ENCODE assay signal across 21 cellular contexts in genomic region chr11:120066738-120067303, GRCh38.
"Had no signal": no experiment of that assay in that cellular context is flagged by ENCODE, and none has a peak within 500 bp of the region (broad histone marks: within the 10 kb centered on the region; RNA-seq: fewer than 3 reads in every experiment).

No MANE protein-coding gene starts in this region.

- H3K4me1 Mint-ChIP-seq: activated CD4-positive, alpha-beta T cell treated with anti-CD3 and anti-CD28 coated beads, Interleukin-2, amount 10 ng/mL, durations not matched to agents 7 days and 5 days; activated CD8-positive, alpha-beta memory T cell treated with anti-CD3 and anti-CD28 coated beads, Interleukin-2, amount 10 ng/mL, durations not matched to agents 7 days and 5 days; central memory CD8-positive, alpha-beta T cell; endodermal cell; naive thymus-derived CD4-positive, alpha-beta T cell; stimulated activated effector memory CD8-positive, alpha-beta T cell treated with anti-CD3 and anti-CD28 coated beads, Interleukin-12 subunit alpha, Interleukin-12 subunit beta, amount 100 ng/mL, for 72 hours had no signal

- H3K4me1 ChIP-seq: lower lobe of right lung, right lobe of liver, tibial nerve had no signal

- H3K9me3 ChIP-seq: breast epithelium, lower lobe of right lung, right lobe of liver, tibial nerve had no signal

- ATAC-seq: activated CD8-positive, alpha-beta memory T cell treated with anti-CD3 and anti-CD28 coated beads, Interleukin-2, amount 10 ng/mL, durations not matched to agents 7 days and 5 days; activated CD8-positive, alpha-beta T cell treated with anti-CD3 and anti-CD28 coated beads for 36 hours; left lobe of liver; lower lobe of right lung; naive thymus-derived CD4-positive, alpha-beta T cell; right lobe of liver; stimulated activated effector memory CD8-positive, alpha-beta T cell treated with anti-CD3 and anti-CD28 coated beads, Interleukin-12 subunit alpha, Interleukin-12 subunit beta, amount 100 ng/mL, for 72 hours; stimulated activated naive CD8-positive, alpha-beta T cell treated with anti-CD3 and anti-CD28 coated beads, Interleukin-15, amount 100 ng/mL, for 72 hours had no signal

- H3K36me3 ChIP-seq: breast epithelium, lower lobe of right lung, right lobe of liver, tibial nerve had no signal

- H3K9me3 Mint-ChIP-seq: activated CD4-positive, alpha-beta T cell treated with anti-CD3 and anti-CD28 coated beads, Interleukin-2, amount 10 ng/mL, durations not matched to agents 7 days and 5 days; activated CD8-positive, alpha-beta T cell treated with anti-CD3 and anti-CD28 coated beads for 36 hours; activated naive CD8-positive, alpha-beta T cell treated with anti-CD3 and anti-CD28 coated beads for 36 hours; activated T-helper 2 cell treated with anti-CD3 and anti-CD28 coated beads, Interferon-gamma antibody, Interleukin-2, Interleukin-4, amounts not matched to agents 10 μg/mL and 5 μg/mL and 100 μg/mL, durations not matched to agents 14 hours and 24 hours and 36 hours; central memory CD8-positive, alpha-beta T cell; endodermal cell; naive thymus-derived CD4-positive, alpha-beta T cell; stimulated activated effector memory CD8-positive, alpha-beta T cell treated with anti-CD3 and anti-CD28 coated beads, Interleukin-12 subunit alpha, Interleukin-12 subunit beta, amount 100 ng/mL, for 72 hours; stimulated activated naive CD8-positive, alpha-beta T cell treated with anti-CD3 and anti-CD28 coated beads, Interleukin-15, amount 100 ng/mL, for 72 hours had no signal

- DNase-seq: activated CD4-positive, alpha-beta T cell treated with anti-CD3 and anti-CD28 coated beads, Interleukin-2, amount 10 ng/mL, durations not matched to agents 7 days and 5 days; activated CD4-positive, CD25-positive, alpha-beta regulatory T cell treated with anti-CD3 and anti-CD28 coated beads, Interleukin-2, amount 50 U/mL, for 72 hours; activated CD8-positive, alpha-beta memory T cell treated with anti-CD3 and anti-CD28 coated beads, Interleukin-2, amount 10 ng/mL, durations not matched to agents 7 days and 5 days; activated CD8-positive, alpha-beta T cell treated with anti-CD3 and anti-CD28 coated beads for 36 hours; activated naive CD4-positive, alpha-beta T cell; activated naive CD8-positive, alpha-beta T cell treated with anti-CD3 and anti-CD28 coated beads for 36 hours; activated T-cell treated with anti-CD3 and anti-CD28 coated beads, Interleukin-2, amount 50 U/mL, for 1 hour; lower lobe of right lung; naive thymus-derived CD4-positive, alpha-beta T cell; right lobe of liver; stimulated activated CD4-positive, alpha-beta T cell treated with anti-CD3 and anti-CD28 coated beads, Interleukin-1b, Interleukin-23, amount 100 ng/mL, for 48 hours; stimulated activated naive CD8-positive, alpha-beta T cell treated with anti-CD3 and anti-CD28 coated beads, Interleukin-15, amount 100 ng/mL, for 72 hours had no signal

- H3K27me3 ChIP-seq: right lobe of liver had no signal

- H3K4me3 Mint-ChIP-seq: activated CD4-positive, alpha-beta T cell treated with anti-CD3 and anti-CD28 coated beads, Interleukin-2, amount 10 ng/mL, durations not matched to agents 7 days and 5 days; activated CD8-positive, alpha-beta memory T cell treated with anti-CD3 and anti-CD28 coated beads, Interleukin-2, amount 10 ng/mL, durations not matched to agents 7 days and 5 days; activated CD8-positive, alpha-beta T cell treated with anti-CD3 and anti-CD28 coated beads for 36 hours; activated naive CD8-positive, alpha-beta T cell treated with anti-CD3 and anti-CD28 coated beads for 36 hours; central memory CD8-positive, alpha-beta T cell; endodermal cell; naive thymus-derived CD4-positive, alpha-beta T cell; stimulated activated effector memory CD8-positive, alpha-beta T cell treated with anti-CD3 and anti-CD28 coated beads, Interleukin-12 subunit alpha, Interleukin-12 subunit beta, amount 100 ng/mL, for 72 hours; stimulated activated naive CD8-positive, alpha-beta T cell treated with anti-CD3 and anti-CD28 coated beads, Interleukin-15, amount 100 ng/mL, for 72 hours had no signal

- H3K27ac Mint-ChIP-seq: activated CD4-positive, alpha-beta T cell treated with anti-CD3 and anti-CD28 coated beads, Interleukin-2, amount 10 ng/mL, durations not matched to agents 7 days and 5 days; activated CD8-positive, alpha-beta memory T cell treated with anti-CD3 and anti-CD28 coated beads, Interleukin-2, amount 10 ng/mL, durations not matched to agents 7 days and 5 days; activated CD8-positive, alpha-beta T cell treated with anti-CD3 and anti-CD28 coated beads for 36 hours; activated naive CD8-positive, alpha-beta T cell treated with anti-CD3 and anti-CD28 coated beads for 36 hours; activated T-helper 2 cell treated with anti-CD3 and anti-CD28 coated beads, Interferon-gamma antibody, Interleukin-2, Interleukin-4, amounts not matched to agents 10 μg/mL and 5 μg/mL and 100 μg/mL, durations not matched to agents 14 hours and 24 hours and 36 hours; endodermal cell; naive thymus-derived CD4-positive, alpha-beta T cell; stimulated activated effector memory CD8-positive, alpha-beta T cell treated with anti-CD3 and anti-CD28 coated beads, Interleukin-12 subunit alpha, Interleukin-12 subunit beta, amount 100 ng/mL, for 72 hours; stimulated activated naive CD8-positive, alpha-beta T cell treated with anti-CD3 and anti-CD28 coated beads, Interleukin-15, amount 100 ng/mL, for 72 hours had no signal

- H3K4me3 ChIP-seq: breast epithelium, lower lobe of right lung, right lobe of liver, skin epidermis, tibial nerve had no signal

- H3K36me3 Mint-ChIP-seq: activated CD8-positive, alpha-beta memory T cell treated with anti-CD3 and anti-CD28 coated beads, Interleukin-2, amount 10 ng/mL, durations not matched to agents 7 days and 5 days; activated naive CD8-positive, alpha-beta T cell treated with anti-CD3 and anti-CD28 coated beads for 36 hours; naive thymus-derived CD4-positive, alpha-beta T cell; stimulated activated effector memory CD8-positive, alpha-beta T cell treated with anti-CD3 and anti-CD28 coated beads, Interleukin-12 subunit alpha, Interleukin-12 subunit beta, amount 100 ng/mL, for 72 hours had no signal

- H3K27ac ChIP-seq: breast epithelium, lower lobe of right lung, right lobe of liver, skin epidermis, tibial nerve, VCaP had no signal
